1 cellular context compared by ENCODE assay signal in the genomic region with DNA sequence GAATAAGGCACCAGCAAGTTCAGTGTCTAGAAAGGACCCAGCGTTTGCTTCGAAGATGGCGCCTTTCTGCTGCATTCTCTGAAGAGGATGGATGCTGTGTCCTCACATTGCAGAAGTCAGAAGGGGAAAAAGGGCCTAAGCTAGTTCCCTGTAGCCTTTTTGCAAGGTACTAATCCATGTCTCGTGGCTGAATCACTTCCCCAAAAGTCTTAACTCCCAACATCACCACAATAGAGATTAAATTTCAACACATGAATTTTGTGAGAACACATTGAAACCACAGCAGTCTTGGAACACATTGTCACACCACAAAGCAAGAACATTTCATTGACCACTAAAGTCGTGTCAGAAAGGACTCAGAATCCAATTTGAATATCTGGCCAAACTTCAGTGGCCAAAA.
TF ChIP-seq lines count a peak whose summit lies in the region.

No MANE protein-coding gene starts in this region.

TF ChIP-seq in IMR-90, 13 proteins besides CTCF, POLR2A, EP300 and RAD21 (continued from another document):
- TF ChIP-seq CHD1 (IDR thresholded peaks at IDR 0.05; ENCODE audit: low read depth, low read length) (no peak), RFX5 (IDR thresholded peaks at IDR 0.05; ENCODE audit: low read depth, low read length) (no peak), CEBPB (IDR thresholded peaks at IDR 0.05; ENCODE audit: low read depth, low read length) (no peak), ELK1 (IDR thresholded peaks at IDR 0.05; ENCODE audit: borderline replicate concordance, low read depth, low read length) (no peak), SMC3 (IDR thresholded peaks at IDR 0.05; ENCODE audit: low read depth, low read length) (no peak), RCOR1 (IDR thresholded peaks at IDR 0.05; ENCODE audit: insufficient replicate concordance, low read length) (no peak), FOS (IDR thresholded peaks at IDR 0.05; ENCODE audit: low read depth, low read length) (no peak), MAZ (IDR thresholded peaks at IDR 0.05; ENCODE audit: borderline replicate concordance, low read depth, low read length) (no peak), MAFK (IDR thresholded peaks at IDR 0.05; ENCODE audit: low read depth, low read length) (no peak), NFE2L2 (IDR thresholded peaks at IDR 0.05; ENCODE audit: low read depth, low read length) (no peak)
